21 cellular contexts compared by ENCODE assay signal in genomic region chr1:14761754-14762153, GRCh38.
"Had no signal": no experiment of that assay in that cellular context is flagged by ENCODE, and none has a peak within 500 bp of the region (broad histone marks: within the 10 kb centered on the region; RNA-seq: fewer than 3 reads in every experiment).

No MANE protein-coding gene starts in this region.

- FAIRE-seq: bronchial epithelial cell, TTC549 had no signal

- H3K4me3 Mint-ChIP-seq: activated CD8-positive, alpha-beta T cell treated with anti-CD3 and anti-CD28 coated beads for 36 hours; activated naive CD4-positive, alpha-beta T cell treated with anti-CD3 and anti-CD28 coated beads, Interleukin-2, amount 50 U/mL, for 24 hours; T-helper 17 cell had no signal

- H3K27ac Mint-ChIP-seq: activated CD8-positive, alpha-beta T cell treated with anti-CD3 and anti-CD28 coated beads for 36 hours; activated naive CD4-positive, alpha-beta T cell treated with anti-CD3 and anti-CD28 coated beads, Interleukin-2, amount 50 U/mL, for 24 hours; T-helper 17 cell had no signal

- ATAC-seq: activated CD8-positive, alpha-beta T cell treated with anti-CD3 and anti-CD28 coated beads for 36 hours; T-helper 17 cell had no signal

- H3K4me3 ChIP-seq: coronary artery had no signal

- H3K27ac ChIP-seq: coronary artery, VCaP had no signal

- DNase-seq: activated CD4-positive, alpha-beta T cell treated with anti-CD3 and anti-CD28 coated beads for 4 hours; activated CD4-positive, CD25-positive, alpha-beta regulatory T cell; activated CD8-positive, alpha-beta memory T cell treated with anti-CD3 and anti-CD28 coated beads, Interleukin-2, amount 50 U/mL, for 48 hours; activated CD8-positive, alpha-beta T cell treated with anti-CD3 and anti-CD28 coated beads for 36 hours; activated effector memory CD4-positive, alpha-beta T cell treated with Interleukin-2 at 50 U/mL for 16 hours; activated naive CD4-positive, alpha-beta T cell; activated T-cell treated with anti-CD3 and anti-CD28 coated beads, Interleukin-2, amount 50 U/mL, for 1 hour; aorta; central memory CD4-positive, alpha-beta T cell; NCI-H1105; NCI-H1694 treated with DMSO at 0.1 percent for 48 hours; NCI-H2029 treated with DMSO at 0.1 percent for 48 hours; NCI-H446; SIG-M5; T-helper 17 cell; T-helper 9 cell had no signal

- H3K4me1 Mint-ChIP-seq: activated naive CD4-positive, alpha-beta T cell treated with anti-CD3 and anti-CD28 coated beads, Interleukin-2, amount 50 U/mL, for 24 hours; T-helper 17 cell had no signal

- H3K9me3 Mint-ChIP-seq: activated CD8-positive, alpha-beta T cell treated with anti-CD3 and anti-CD28 coated beads for 36 hours; activated naive CD4-positive, alpha-beta T cell treated with anti-CD3 and anti-CD28 coated beads, Interleukin-2, amount 50 U/mL, for 24 hours had no signal

- H3K36me3 Mint-ChIP-seq: activated naive CD4-positive, alpha-beta T cell treated with anti-CD3 and anti-CD28 coated beads, Interleukin-2, amount 50 U/mL, for 24 hours had no signal
